ENCODE assay signal across 2 cellular contexts in genomic region chr22:21407139-21407538, GRCh38. TPM values are rescaled to one million over a fixed set of nuclear protein-coding genes. Genes with fewer than 3 reads are reported as not detected.
"Had no signal": no experiment of that assay in that cellular context is flagged by ENCODE, and none has a peak within 500 bp of the region (broad histone marks: within the 10 kb centered on the region; RNA-seq: fewer than 3 reads in every experiment).

No MANE protein-coding gene starts in this region.

RNA-seq across cellular contexts. Expression of gene RIMBP3B, which starts 23.6 kb away (rescaled TPM):
- total RNA-seq: ascending aorta, bronchial epithelial cell had no signal
